Comparison of ENCODE assay signal across 23 cellular contexts in genomic region chr12:66045506-66045905, GRCh38.
"Had no signal": no experiment of that assay in that cellular context is flagged by ENCODE, and none has a peak within 500 bp of the region (broad histone marks: within the 10 kb centered on the region; RNA-seq: fewer than 3 reads in every experiment).

No MANE protein-coding gene starts in this region.

- H3K36me3 ChIP-seq: colonic mucosa, esophagus squamous epithelium, gastroesophageal sphincter, heart left ventricle, left lung, lower lobe of right lung had no signal

- H3K4me1 ChIP-seq: colonic mucosa, esophagus squamous epithelium, gastroesophageal sphincter, heart left ventricle, left lung, lower lobe of right lung had no signal

- H3K4me3 ChIP-seq: colonic mucosa, esophagus squamous epithelium, gastroesophageal sphincter, heart left ventricle, left lung, lower lobe of right lung, mucosa of descending colon had no signal

- H3K27ac ChIP-seq: colonic mucosa, esophagus squamous epithelium, gastroesophageal sphincter, heart left ventricle, left lung, lower lobe of right lung had no signal

- ATAC-seq: effector memory CD8-positive, alpha-beta T cell; esophagus mucosa; gastroesophageal sphincter; heart left ventricle; left cardiac atrium; left lung; left ventricle myocardium superior; lower lobe of right lung; mucosa of descending colon had no signal

- FAIRE-seq: endometrium, islet of Langerhans, keratinocyte had no signal

- H3K27me3 ChIP-seq: colonic mucosa, esophagus squamous epithelium, gastroesophageal sphincter, left lung had no signal

- H3K9me3 ChIP-seq: colonic mucosa, esophagus squamous epithelium, gastroesophageal sphincter, heart left ventricle, left lung, lower lobe of right lung, mucosa of descending colon had no signal

- DNase-seq: colonic mucosa; cortex of kidney; effector CD8-positive, alpha-beta T cell; effector memory CD8-positive, alpha-beta T cell; endodermal cell; erythroblast; esophagus squamous epithelium; foreskin fibroblast; foreskin melanocyte; heart left ventricle; hippocampal formation; left cardiac atrium; left lung; left ventricle myocardium superior; lower lobe of right lung; mesenchymal stem cell; mucosa of descending colon; naive B cell had no signal
